In genomic region chr11:58577441-58578135, GRCh38 we compare ENCODE assay signal across 8 cellular contexts. TPM values are rescaled to one million over a fixed set of nuclear protein-coding genes. Genes with fewer than 3 reads are reported as not detected.
DNase-seq lines count a peak whose midpoint lies in the region; ATAC-seq, FAIRE-seq and TF ChIP-seq lines count a peak whose summit lies in the region.

No MANE protein-coding gene starts in this region.

- no peaks in the 10 kb centered on the region for H3K9me3 Mint-ChIP-seq in activated T-cell treated with anti-CD3 and anti-CD28 coated beads, Interleukin-2, amount 50 U/mL, for 24 hours

- H3K4me3 ChIP-seq in A549: peak overlapping the region; percentile 98
- H3K4me3 ChIP-seq in OCI-LY3 (ENCODE audit: low read length): peak overlapping the region; percentile 75
- H3K4me3 ChIP-seq in thoracic aorta: peak overlapping the region; percentile 84

- H3K36me3 ChIP-seq in OCI-LY3 (replicated peaks; ENCODE audit: low read depth, low read length) (peaks cover 9% of the 10 kb centered on the region), thoracic aorta (no peaks in the 10 kb centered on the region)

- H3K4me2 ChIP-seq in A549 (peak overlapping the region; percentile 87), OCI-LY3 (ENCODE audit: low read length) (peak overlapping the region; percentile 92)

- peak overlapping the region; percentile 90 for H3K4me3 Mint-ChIP-seq in activated T-cell treated with anti-CD3 and anti-CD28 coated beads, Interleukin-2, amount 50 U/mL, for 24 hours

- no peak for TF ChIP-seq RAD21 in A549 (conservative IDR thresholded peaks at IDR 0.05 in 1 of 2, IDR thresholded peaks at IDR 0.05 in 1 of 2)

- peak; percentile 70 for TF ChIP-seq POLR2A in A549 (IDR thresholded peaks at IDR 0.05; ENCODE audit: low read length)

- H3K79me2 ChIP-seq in OCI-LY3 (ENCODE audit: low read length): peaks cover 68% of the 10 kb centered on the region

- H3K4me1 ChIP-seq in A549: peaks cover 64% of the 10 kb centered on the region
- H3K4me1 ChIP-seq in OCI-LY3 (ENCODE audit: low read length): peaks cover 57% of the 10 kb centered on the region
- peaks cover 55 to 72% of the 10 kb centered on the region in 2 donors for H3K4me1 ChIP-seq in thoracic aorta (ENCODE audit: control insufficient read depth in 1 of 2, low read depth in 2 of 2)

- no peaks in the 10 kb centered on the region for H3K27me3 Mint-ChIP-seq in activated T-cell treated with anti-CD3 and anti-CD28 coated beads, Interleukin-2, amount 50 U/mL, for 24 hours

- DNase-seq in A549 (ENCODE audit: low read depth in 1 of 2, low spot score in 1 of 2) (no peak), fibroblast of peridontal ligament (ENCODE audit: extremely low read depth) (peak; percentile 81), non-pigmented ciliary epithelial cell (ENCODE audit: low read depth) (peak; percentile 75), thoracic aorta (ENCODE audit: low spot score) (peak; percentile 29)
- peak; percentile 87 for DNase-seq in activated T-cell treated with anti-CD3 and anti-CD28 coated beads, Interleukin-2, amount 50 U/mL, for 24 hours

- H3K27me3 ChIP-seq in OCI-LY3 (ENCODE audit: low read depth, low read length): no peaks in the 10 kb centered on the region
- H3K27me3 ChIP-seq in thoracic aorta (replicated peaks; ENCODE audit: insufficient read depth): no peaks in the 10 kb centered on the region

- POLR2A ChIA-PET in A549 (lab: Yijun Ruan, JAX): interaction anchor here (0.6 to 2.0 kb wide), 3 partner anchors 14 to 52 kb away, joined by 3 to 4 read pairs (median 4); no protein-coding TSS in a partner anchor

- H4K20me1 ChIP-seq in OCI-LY3 (ENCODE audit: insufficient read depth, low read length): peaks cover 30% of the 10 kb centered on the region

- no peak for FAIRE-seq in A549 (lab: Jason Lieb, UNC)

- peaks cover 47% of the 10 kb centered on the region for H3K4me1 Mint-ChIP-seq in activated T-cell treated with anti-CD3 and anti-CD28 coated beads, Interleukin-2, amount 50 U/mL, for 24 hours (ENCODE audit: low read depth)

- H2AFZ ChIP-seq in OCI-LY3 (ENCODE audit: low read depth, low read length): peak overlapping the region; percentile 62

- CTCF ChIA-PET in A549 (lab: Yijun Ruan, JAX): interaction anchor here (1.0 to 2.5 kb wide), 7 partner anchors 8 to 778 kb away, joined by 3 to 6 read pairs (median 4); no protein-coding TSS in a partner anchor

- no peak for TF ChIP-seq CTCF in A549 (IDR thresholded peaks at IDR 0.05)
- no peak for TF ChIP-seq CTCF in OCI-LY3 (IDR thresholded peaks at IDR 0.05; ENCODE audit: low read depth, low read length)
- no peak for TF ChIP-seq CTCF in thoracic aorta (IDR thresholded peaks at IDR 0.05)

- H3K27ac ChIP-seq in A549 (peak overlapping the region; percentile 98 to 100), OCI-LY3 (ENCODE audit: low read length) (peak overlapping the region; percentile 94), thoracic aorta (peak overlapping the region; percentile 100)

- peak overlapping the region; percentile 100 for H3K27ac Mint-ChIP-seq in activated T-cell treated with anti-CD3 and anti-CD28 coated beads, Interleukin-2, amount 50 U/mL, for 24 hours

- H3K9me3 ChIP-seq in A549: no peaks in the 10 kb centered on the region
- no peaks in the 10 kb centered on the region for H3K9me3 ChIP-seq in OCI-LY3 (ENCODE audit: insufficient read depth, low read length)
- no peaks in the 10 kb centered on the region for H3K9me3 ChIP-seq in thoracic aorta

- ATAC-seq in A549: peak; percentile 5 to 67
- ATAC-seq in GM18520 (IDR thresholded peaks at IDR 0.05; ENCODE audit: unreplicated experiment): peak; percentile 44
- peak; percentile 44 for ATAC-seq in HG03064 (IDR thresholded peaks at IDR 0.05; ENCODE audit: low read depth, unreplicated experiment)
- ATAC-seq in thoracic aorta (ENCODE audit: insufficient number of reproducible peaks, low FRiP score, low read depth): no peak

- H3K36me3 Mint-ChIP-seq in activated T-cell treated with anti-CD3 and anti-CD28 coated beads, Interleukin-2, amount 50 U/mL, for 24 hours (ENCODE audit: low read depth): peaks cover 75% of the 10 kb centered on the region

- TF ChIP-seq EP300 in A549 (IDR thresholded peaks at IDR 0.05): no peak

- H3K9ac ChIP-seq in OCI-LY3 (ENCODE audit: low read length): peak overlapping the region; percentile 95

- 1% methylated on average over 21 of the region's 22 CpGs for WGBS in A549 (ENCODE audit: missing lambda C conversion rate)

TF ChIP-seq in A549, 52 proteins besides CTCF, POLR2A, EP300 and RAD21 (continues in another document):
- TF ChIP-seq CHD4 (IDR thresholded peaks at IDR 0.05; ENCODE audit: borderline replicate concordance) (no peak), USF2 (IDR thresholded peaks at IDR 0.05) (peak; percentile 61), CBX2 (IDR thresholded peaks at IDR 0.05; ENCODE audit: borderline replicate concordance, low read depth) (no peak), HMGXB4 (CRISPR knock-in tag; IDR thresholded peaks at IDR 0.05; ENCODE audit: borderline replicate concordance) (no peak), NR3C1 (IDR thresholded peaks at IDR 0.05) (no peak), JUN (IDR thresholded peaks at IDR 0.05) (no peak), ZNF302 (CRISPR knock-in tag; IDR thresholded peaks at IDR 0.05) (no peak), CEBPB (IDR thresholded peaks at IDR 0.05) (0 out of 4 replicates have a peak, but pooled peaks of 1 of the 2 experiments have one; percentile 20), MAX (IDR thresholded peaks at IDR 0.05) (no peak), FOSB (CRISPR knock-in tag; IDR thresholded peaks at IDR 0.05) (no peak), CHD2 (IDR thresholded peaks at IDR 0.05; ENCODE audit: low read length, partially characterized antibody) (no peak), MAFK (IDR thresholded peaks at IDR 0.05; ENCODE audit: partially characterized antibody) (no peak), BHLHE40 (IDR thresholded peaks at IDR 0.05; ENCODE audit: low read depth, low read length) (no peak), POLR2AphosphoS2 (conservative IDR thresholded peaks at IDR 0.05; ENCODE audit: low read length) (no peak), ZSCAN20 (CRISPR knock-in tag; IDR thresholded peaks at IDR 0.05) (no peak), FOSL2 (IDR thresholded peaks at IDR 0.05) (peak; percentile 55), FOSL2 (CRISPR knock-in tag; IDR thresholded peaks at IDR 0.05) (peak; percentile 86), FOXS1 (CRISPR knock-in tag; IDR thresholded peaks at IDR 0.05) (no peak), CBX8 (IDR thresholded peaks at IDR 0.05) (no peak), HES2 (IDR thresholded peaks at IDR 0.05) (no peak), SREBF2 (IDR thresholded peaks at IDR 0.05) (no peak)

RNA-seq across cellular contexts. Expression of gene ZFP91, which starts 1.3 kb away (rescaled TPM):
- polyA plus RNA-seq in A549 (2011; rRNA removed) (52.3 and 66.9 TPM in 2 replicates), A549 (2017; fragmentation: RNase III; extraction: RNeasy Plus Mini Kit Qiagen cat#74134 plus additional on column Dnase treatment) (45.0 to 48.5 TPM (median 47.7 TPM) in 3 replicates)
- 10.7 and 12.2 TPM in 2 replicates for polyA plus RNA-seq in A549 (2012; cell fraction: cytosol; rRNA removed)
- polyA plus RNA-seq in A549 (2012; cell fraction: nucleus; rRNA removed): 5.8 and 10.0 TPM in 2 replicates
- polyA minus RNA-seq in A549 (2011; rRNA and poly(A)+ RNA removed): 35.4 and 38.3 TPM in 2 replicates
- 10 to 100 TPM; 45.8 to 58.8 TPM for total RNA-seq in thoracic aorta

RNA-seq across cellular contexts. Expression of gene LPXN, which starts 1.9 kb away (rescaled TPM):
- polyA plus RNA-seq in A549 (2011; rRNA removed) (6.6 and 6.7 TPM in 2 replicates), A549 (2017; fragmentation: RNase III; extraction: RNeasy Plus Mini Kit Qiagen cat#74134 plus additional on column Dnase treatment) (2.5 to 2.9 TPM (median 2.5 TPM) in 3 replicates)
- 1.5 and 2.0 TPM in 2 replicates for polyA plus RNA-seq in A549 (2012; cell fraction: cytosol; rRNA removed)
- 2.7 and 4.0 TPM in 2 replicates for polyA plus RNA-seq in A549 (2012; cell fraction: nucleus; rRNA removed)
- polyA minus RNA-seq in A549 (2011; rRNA and poly(A)+ RNA removed): 7.3 and 9.7 TPM in 2 replicates
- 10 to 100 TPM; 14.8 to 17.1 TPM for total RNA-seq in thoracic aorta

RNA-seq across cellular contexts. Expression of gene CNTF, which starts 44.9 kb away (rescaled TPM):
- polyA plus RNA-seq in A549 (2011; rRNA removed) (1.3 and 1.8 TPM in 2 replicates), A549 (2017; fragmentation: RNase III; extraction: RNeasy Plus Mini Kit Qiagen cat#74134 plus additional on column Dnase treatment) (0.91 to 1.3 TPM (median 1.2 TPM) in 3 replicates)
- polyA plus RNA-seq in A549 (2012; cell fraction: cytosol; rRNA removed): 0.33 and 0.49 TPM in 2 replicates
- 2.1 and 2.8 TPM in 2 replicates for polyA plus RNA-seq in A549 (2012; cell fraction: nucleus; rRNA removed)
- polyA minus RNA-seq in A549 (2011; rRNA and poly(A)+ RNA removed): 3.7 and 5.0 TPM in 2 replicates
- total RNA-seq in thoracic aorta: 1 to 10 TPM; 4.7 to 5.3 TPM

Comparison
In these comparisons a context has a peak if more than half of its experiments do, and no peak if none do; other contexts are left out.
1. DNase-seq: peak in activated T-cell treated with anti-CD3 and anti-CD28 coated beads, Interleukin-2, amount 50 U/mL, for 24 hours (single experiment), fibroblast of peridontal ligament (single experiment), non-pigmented ciliary epithelial cell (single experiment) and thoracic aorta (single experiment); none in A549 (0 of 2).
2. Peak in every context shown above with its lines, with median percentiles within 50 percentile points of each other: H3K27ac ChIP-seq and H3K4me3 ChIP-seq.